Comparison of ENCODE assay signal across 13 cellular contexts in the genomic region with DNA sequence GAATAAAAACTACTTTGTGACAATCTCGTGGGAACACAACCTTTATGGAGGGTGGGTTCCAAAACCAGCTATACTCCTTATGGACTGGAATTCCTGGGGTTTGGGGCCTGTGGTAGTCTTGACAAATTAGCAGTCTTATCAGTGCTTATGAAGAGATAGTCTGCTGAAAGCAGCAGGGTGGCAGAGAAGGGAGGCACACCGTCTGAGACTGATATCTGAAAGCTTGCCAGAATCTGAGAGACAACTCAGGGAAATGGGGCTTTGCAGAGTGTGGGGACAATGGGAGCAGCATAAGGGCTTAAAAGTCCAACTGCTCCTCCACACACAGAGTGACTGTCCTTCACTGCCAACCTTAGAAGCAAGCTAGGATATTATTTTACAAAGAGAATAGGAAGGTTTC.
DNase-seq lines count a peak whose midpoint lies in the region; ATAC-seq, FAIRE-seq and TF ChIP-seq lines count a peak whose summit lies in the region.
"Had no signal": no experiment of that assay in that cellular context is flagged by ENCODE, and none has a peak within 500 bp of the region (broad histone marks: within the 10 kb centered on the region; RNA-seq: fewer than 3 reads in every experiment).

No MANE protein-coding gene starts in this region.

- H3K4me3 Mint-ChIP-seq in WTC11 = no peak overlapping the region
- H3K4me3 Mint-ChIP-seq in activated T-helper 2 cell treated with anti-CD3 and anti-CD28 coated beads, Interferon-gamma antibody, Interleukin-2, Interleukin-4, amounts not matched to agents 10 μg/mL and 5 μg/mL and 100 μg/mL, durations not matched to agents 14 hours and 24 hours and 36 hours (ENCODE audit: low read depth) = no peak overlapping the region
- H3K4me3 Mint-ChIP-seq: B cell; CD8-positive, alpha-beta T cell had no signal

- no peak for TF ChIP-seq CTCF in WTC11 (IDR thresholded peaks at IDR 0.05)

- intact Hi-C loops in activated T-helper 2 cell treated with anti-CD3 and anti-CD28 coated beads, Interferon-gamma antibody, Interleukin-2, Interleukin-4, amounts not matched to agents 10 μg/mL and 5 μg/mL and 100 μg/mL, durations not matched to agents 14 hours and 24 hours and 36 hours (cut with micrococcal nuclease) = no loop called here

- peaks cover 84% of the 10 kb centered on the region for H3K36me3 Mint-ChIP-seq in WTC11
- no peaks in the 10 kb centered on the region for H3K36me3 Mint-ChIP-seq in activated T-helper 2 cell treated with anti-CD3 and anti-CD28 coated beads, Interferon-gamma antibody, Interleukin-2, Interleukin-4, amounts not matched to agents 10 μg/mL and 5 μg/mL and 100 μg/mL, durations not matched to agents 14 hours and 24 hours and 36 hours (ENCODE audit: low read depth)
- H3K36me3 Mint-ChIP-seq: CD8-positive, alpha-beta T cell had no signal

- DNase-seq in H54 (ENCODE audit: insufficient read length, low spot score) (no peak), NCI-H69 (lab: John Stamatoyannopoulos, UW) (peak; percentile 7), WTC11 (ENCODE audit: low spot score) (no peak), erythroblast (lab: John Stamatoyannopoulos, UW) (peak; percentile 59 to 67), H4 (ENCODE audit: low spot score) (no peak)
- no peak for DNase-seq in stimulated activated CD4-positive, alpha-beta T cell treated with anti-CD3 and anti-CD28 coated beads, Interleukin-4, amount 100 ng/mL, for 1 hour
- DNase-seq in activated T-helper 2 cell treated with anti-CD3 and anti-CD28 coated beads, Interferon-gamma antibody, Interleukin-2, Interleukin-4, amounts not matched to agents 10 μg/mL and 5 μg/mL and 100 μg/mL, durations not matched to agents 14 hours and 24 hours and 36 hours (ENCODE audit: low spot score) = no peak
- DNase-seq: CD8-positive, alpha-beta T cell; DMS 273 treated with DMSO at 0.1 percent for 48 hours had no signal

- no peak for TF ChIP-seq POLR2A in H54 (IDR thresholded peaks at IDR 0.05; ENCODE audit: low read depth, low read length)
- TF ChIP-seq POLR2A in erythroblast (IDR thresholded peaks at IDR 0.05; ENCODE audit: low read length) = no peak

- peaks cover 74% of the 10 kb centered on the region for H3K9me3 Mint-ChIP-seq in WTC11
- peaks cover 31% of the 10 kb centered on the region for H3K9me3 Mint-ChIP-seq in activated T-helper 2 cell treated with anti-CD3 and anti-CD28 coated beads, Interferon-gamma antibody, Interleukin-2, Interleukin-4, amounts not matched to agents 10 μg/mL and 5 μg/mL and 100 μg/mL, durations not matched to agents 14 hours and 24 hours and 36 hours

- H3K27me3 Mint-ChIP-seq in WTC11 (ENCODE audit: low read depth) = no peaks in the 10 kb centered on the region; the same call in 1 of the 2 replicates
- no peaks in the 10 kb centered on the region for H3K27me3 Mint-ChIP-seq in activated T-helper 2 cell treated with anti-CD3 and anti-CD28 coated beads, Interferon-gamma antibody, Interleukin-2, Interleukin-4, amounts not matched to agents 10 μg/mL and 5 μg/mL and 100 μg/mL, durations not matched to agents 14 hours and 24 hours and 36 hours (ENCODE audit: low read depth)
- H3K27me3 Mint-ChIP-seq: B cell had no signal

- H3K27ac Mint-ChIP-seq in WTC11 = peak overlapping the region; percentile 69
- H3K27ac Mint-ChIP-seq in activated T-helper 2 cell treated with anti-CD3 and anti-CD28 coated beads, Interferon-gamma antibody, Interleukin-2, Interleukin-4, amounts not matched to agents 10 μg/mL and 5 μg/mL and 100 μg/mL, durations not matched to agents 14 hours and 24 hours and 36 hours = no peak overlapping the region
- H3K27ac Mint-ChIP-seq: B cell; CD8-positive, alpha-beta T cell had no signal

- peak; percentile 41 for FAIRE-seq in H54 (lab: Jason Lieb, UNC)
- FAIRE-seq: G401.6, GM12891, H1 had no signal

- H3K4me1 Mint-ChIP-seq in WTC11 = peaks cover 38% of the 10 kb centered on the region
- H3K4me1 Mint-ChIP-seq in activated T-helper 2 cell treated with anti-CD3 and anti-CD28 coated beads, Interferon-gamma antibody, Interleukin-2, Interleukin-4, amounts not matched to agents 10 μg/mL and 5 μg/mL and 100 μg/mL, durations not matched to agents 14 hours and 24 hours and 36 hours (ENCODE audit: low read depth) = no peaks in the 10 kb centered on the region

- CTCF ChIA-PET in WTC11 (lab: Charles Lee) = no interaction called here

- ATAC-seq in WTC11 = no peak
- ATAC-seq: CD8-positive, alpha-beta T cell had no signal

- POLR2A ChIA-PET in WTC11 (lab: Charles Lee) = no interaction called here

TF ChIP-seq in WTC11, 78 proteins besides CTCF, POLR2A, EP300 and RAD21:
- TF ChIP-seq TP53 (CRISPR knock-in tag; IDR thresholded peaks at IDR 0.05) (no peak), HMGA2 (CRISPR knock-in tag; IDR thresholded peaks at IDR 0.05) (no peak)

Comparison
In these comparisons a context has a peak if more than half of its experiments do, and no peak if none do; other contexts are left out.
1. DNase-seq: peak in NCI-H69 (single experiment) and erythroblast (2 of 2); none in H54 (single experiment), WTC11 (single experiment), stimulated activated CD4-positive, alpha-beta T cell treated with anti-CD3 and anti-CD28 coated beads, Interleukin-4, amount 100 ng/mL, for 1 hour (single experiment), H4 (single experiment) and activated T-helper 2 cell treated with anti-CD3 and anti-CD28 coated beads, Interferon-gamma antibody, Interleukin-2, Interleukin-4, amounts not matched to agents 10 μg/mL and 5 μg/mL and 100 μg/mL, durations not matched to agents 14 hours and 24 hours and 36 hours (single experiment).